8 cellular contexts compared by ENCODE assay signal in the genomic region with DNA sequence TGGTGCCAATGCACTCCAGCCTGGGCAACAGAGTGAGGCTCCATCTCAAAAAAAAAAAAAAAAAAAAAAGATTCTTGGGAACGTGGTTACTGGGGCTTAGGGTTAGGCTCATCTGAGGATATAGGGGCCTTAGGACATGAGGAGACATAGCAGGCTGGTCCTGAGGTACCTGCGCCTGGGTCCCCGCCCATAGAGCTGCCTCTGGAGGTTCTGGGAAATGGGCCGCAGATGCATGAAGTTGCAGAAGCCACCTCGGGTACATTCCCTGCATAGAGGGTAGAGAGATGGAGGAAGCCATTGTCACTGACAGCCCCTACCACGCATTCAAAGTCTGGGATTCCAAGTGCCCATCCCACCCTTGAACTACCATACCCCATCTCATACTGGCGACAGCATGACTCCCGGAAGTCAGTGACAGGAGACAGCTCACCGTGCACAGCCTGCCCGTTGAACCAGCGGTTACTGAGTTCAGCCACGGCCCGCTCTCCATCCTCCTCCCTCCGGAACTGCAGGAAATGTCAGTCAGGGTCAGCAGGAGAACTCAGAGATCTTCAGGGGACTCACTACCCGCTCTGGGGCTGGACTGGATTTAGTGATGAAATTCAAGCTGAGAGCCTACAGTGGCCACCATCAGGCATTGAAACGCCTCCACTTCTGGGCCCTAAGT. TPM values are rescaled to one million over a fixed set of nuclear protein-coding genes. Genes with fewer than 3 reads are reported as not detected.
DNase-seq lines count a peak whose midpoint lies in the region; TF ChIP-seq lines count a peak whose summit lies in the region.
"Had no signal": no experiment of that assay in that cellular context is flagged by ENCODE, and none has a peak within 500 bp of the region (broad histone marks: within the 10 kb centered on the region; RNA-seq: fewer than 3 reads in every experiment).

No MANE protein-coding gene starts in this region.

- no peak overlapping the region for H3K9ac ChIP-seq in KMS-11

- no peaks in the 10 kb centered on the region for H3K36me3 ChIP-seq in KMS-11 (ENCODE audit: insufficient read depth)

- no peaks in the 10 kb centered on the region for H3K27me3 ChIP-seq in KMS-11 (ENCODE audit: insufficient read depth, low read depth)
- H3K27me3 ChIP-seq: adrenal gland had no signal

- no peak overlapping the region for H2AFZ ChIP-seq in KMS-11 (ENCODE audit: low read depth)

- peak overlapping the region; percentile 50 for H3K4me2 ChIP-seq in KMS-11

- H3K79me2 ChIP-seq in KMS-11 (ENCODE audit: insufficient read depth, low read depth) = no peaks in the 10 kb centered on the region; the same call in 1 of the 2 replicates

- H3K36me3 Mint-ChIP-seq in brain (peaks cover 6% of the 10 kb centered on the region), progenitor cell of endocrine pancreas (ENCODE audit: insufficient read depth) (peaks cover 3% of the 10 kb centered on the region)

- H3K4me3 Mint-ChIP-seq in brain (peak overlapping the region; percentile 97 to 99 (median 98)), progenitor cell of endocrine pancreas (ENCODE audit: low read depth) (peak overlapping the region; percentile 21)

- no peaks in the 10 kb centered on the region for H4K20me1 ChIP-seq in KMS-11 (ENCODE audit: insufficient read depth)

- peaks cover 13% of the 10 kb centered on the region for H3K27me3 Mint-ChIP-seq in brain
- H3K27me3 Mint-ChIP-seq in progenitor cell of endocrine pancreas = no peaks in the 10 kb centered on the region

- CTCF ChIA-PET in HEK293T (lab: Yijun Ruan, JAX) = interaction anchor here (0.6 to 0.7 kb wide), 4 partner anchors 41 to 107 kb away, joined by 3 to 7 read pairs (median 3); no protein-coding TSS in a partner anchor

- H3K4me1 Mint-ChIP-seq in brain = peaks cover 64% of the 10 kb centered on the region
- H3K4me1 Mint-ChIP-seq in progenitor cell of endocrine pancreas (ENCODE audit: low read depth) = peaks cover 28% of the 10 kb centered on the region

- DNase-seq in progenitor cell of endocrine pancreas (ENCODE audit: low spot score, unreplicated experiment) (no peak), cerebellum (ENCODE audit: low spot score) (no peak), HEK293T (ENCODE audit: extremely low spot score) (no peak)
- DNase-seq in activated CD4-positive, CD25-positive, alpha-beta regulatory T cell treated with anti-CD3 and anti-CD28 coated beads, Interleukin-2, amount 50 U/mL, for 72 hours = no peak

- H3K27ac ChIP-seq in KMS-11 = no peak overlapping the region

- TF ChIP-seq CTCF in KMS-11 (conservative IDR thresholded peaks at IDR 0.05; ENCODE audit: low read depth, low read length) (no peak), brain (conservative IDR thresholded peaks at IDR 0.05) (no peak), progenitor cell of endocrine pancreas (IDR thresholded peaks at IDR 0.05; ENCODE audit: unreplicated experiment) (no peak)

- H3K9me3 Mint-ChIP-seq in brain = peaks cover 0 to 2% (median 0%) of the 10 kb centered on the region in 5 experiments
- H3K9me3 Mint-ChIP-seq in progenitor cell of endocrine pancreas (ENCODE audit: low read depth) = no peaks in the 10 kb centered on the region

- no peak overlapping the region for H3K4me3 ChIP-seq in KMS-11 (IDR thresholded peaks at IDR 0.05; ENCODE audit: insufficient read depth, low read depth, low read length)

- POLR2A ChIA-PET in HEK293T (lab: Yijun Ruan, JAX) = interaction anchor here (1.5 to 2.4 kb wide), 4 partner anchors 13 to 126 kb away, joined by 3 to 18 read pairs (median 6); partner anchors contain the start of genes HSPB6 and PROSER3

- H3K27ac Mint-ChIP-seq in brain (peak overlapping the region in 3 of 5 experiments; percentile 99 to 100 (median 100)), progenitor cell of endocrine pancreas (no peak overlapping the region)

- peaks cover 53% of the 10 kb centered on the region for H3K4me1 ChIP-seq in KMS-11 (ENCODE audit: low read depth, poor library complexity, severe bottlenecking)

TF ChIP-seq in HEK293T, 16 proteins besides CTCF, POLR2A, EP300 and RAD21:
- no peak for TF ChIP-seq FOXM1 (IDR thresholded peaks at IDR 0.05; ENCODE audit: borderline replicate concordance)
- no peak for TF ChIP-seq SUZ12 (IDR thresholded peaks at IDR 0.05)
- TF ChIP-seq ARNT (IDR thresholded peaks at IDR 0.05) = no peak

RNA-seq across cellular contexts. Expression of gene U2AF1L4, which starts 1.4 kb away (rescaled TPM):
- 20.6 TPM for polyA plus RNA-seq in brain (ENCODE audit: insufficient read depth, low read depth, low replicate concordance)
- total RNA-seq in progenitor cell of endocrine pancreas (35.5 and 37.4 TPM in 2 replicates), cerebellum (8.6 TPM)

RNA-seq across cellular contexts. Expression of gene IGFLR1, which starts 1.5 kb away (rescaled TPM):
- 11.2 TPM for polyA plus RNA-seq in brain (ENCODE audit: insufficient read depth, low read depth, low replicate concordance)
- total RNA-seq in progenitor cell of endocrine pancreas (5.1 TPM in 2 replicates), cerebellum (1.3 TPM)

RNA-seq across cellular contexts. Expression of gene PSENEN, which starts 1.7 kb away (rescaled TPM):
- 153 TPM for polyA plus RNA-seq in brain (ENCODE audit: insufficient read depth, low read depth, low replicate concordance)
- total RNA-seq in progenitor cell of endocrine pancreas (81.4 and 83.8 TPM in 2 replicates), cerebellum (11.3 TPM)

RNA-seq across cellular contexts. Expression of gene LIN37, which starts 4.6 kb away (rescaled TPM):
- polyA plus RNA-seq in brain (ENCODE audit: insufficient read depth, low read depth, low replicate concordance) = 21.2 TPM
- total RNA-seq in progenitor cell of endocrine pancreas (12.7 and 13.1 TPM in 2 replicates), cerebellum (11.1 TPM)

RNA-seq across cellular contexts. Expression of gene HSPB6, which starts 13.1 kb away (rescaled TPM):
- 25.1 TPM for polyA plus RNA-seq in brain (ENCODE audit: insufficient read depth, low read depth, low replicate concordance)
- total RNA-seq in progenitor cell of endocrine pancreas (0.33 TPM in 1 of 2 replicates, not detected in the other), cerebellum (not detected)
- total RNA-seq: HT-29 had no signal
